In the genomic region with DNA sequence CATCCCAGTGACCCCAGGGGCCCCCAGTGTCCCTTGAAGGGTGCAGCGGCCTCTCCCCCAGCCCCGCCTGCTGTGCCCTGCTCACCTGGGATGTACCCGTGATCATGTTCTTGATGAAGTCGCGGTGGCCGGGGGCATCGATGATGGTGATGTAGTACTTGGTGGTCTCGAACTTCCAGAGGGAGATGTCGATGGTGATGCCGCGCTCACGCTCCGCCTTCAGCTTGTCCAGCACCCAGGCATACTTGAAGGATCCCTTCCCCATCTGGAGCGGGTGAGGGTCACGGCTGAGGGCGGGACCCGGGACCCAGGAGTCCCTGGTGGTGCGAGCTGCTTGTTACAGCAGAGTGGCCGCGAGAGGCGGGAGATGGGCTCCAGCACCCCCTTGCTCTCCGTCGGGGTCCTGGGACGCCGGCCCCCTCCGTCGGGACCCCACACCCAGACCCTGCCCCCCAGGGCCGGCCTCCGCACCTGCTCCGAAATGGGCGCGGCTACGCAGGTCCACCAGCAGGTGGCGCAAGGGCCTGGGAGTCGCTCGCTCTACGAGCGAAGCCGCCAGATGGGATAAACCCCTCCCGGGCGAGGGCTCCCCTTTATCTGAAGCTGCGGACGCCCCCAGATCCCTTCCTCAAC, we compare ENCODE assay signal across 8 cellular contexts. TPM values are rescaled to one million over a fixed set of nuclear protein-coding genes. Genes with fewer than 3 reads are reported as not detected.
DNase-seq lines count a peak whose midpoint lies in the region; ATAC-seq and TF ChIP-seq lines count a peak whose summit lies in the region.

No MANE protein-coding gene starts in this region.

- H3K4me1 Mint-ChIP-seq in GM23338 = peaks cover 3% of the 10 kb centered on the region; the same call in 2 of the 3 replicates
- H3K4me1 Mint-ChIP-seq in activated naive CD8-positive, alpha-beta T cell treated with anti-CD3 and anti-CD28 coated beads for 36 hours = peaks cover 4% of the 10 kb centered on the region

- no peak overlapping the region for H3K27ac Mint-ChIP-seq in GM23338
- H3K27ac Mint-ChIP-seq in activated naive CD8-positive, alpha-beta T cell treated with anti-CD3 and anti-CD28 coated beads for 36 hours = no peak overlapping the region

- H3K27me3 Mint-ChIP-seq in GM23338 (ENCODE audit: insufficient read depth, low read depth, poor library complexity) = peaks cover 30% of the 10 kb centered on the region
- peaks cover 26% of the 10 kb centered on the region for H3K27me3 Mint-ChIP-seq in activated naive CD8-positive, alpha-beta T cell treated with anti-CD3 and anti-CD28 coated beads for 36 hours

- CTCF ChIA-PET in AG04450 (lab: Charles Lee) = interaction anchor here (0.6 to 2.2 kb wide), 17 partner anchors 12 to 792 kb away, joined by 3 to 11 read pairs (median 3); a partner anchor contains a TSS

- peak; percentile 84 for TF ChIP-seq CTCF in AG04450 (IDR thresholded peaks at IDR 0.05; ENCODE audit: low read depth, low read length)
- TF ChIP-seq CTCF in GM23338 (conservative IDR thresholded peaks at IDR 0.05; ENCODE audit: low read depth in 2 of 2) = peak; percentile 84 to 91
- peak; percentile 94 for TF ChIP-seq CTCF in SU-DHL-6 (IDR thresholded peaks at IDR 0.05; ENCODE audit: insufficient read depth, low read length, poor library complexity, severe bottlenecking)
- peak; percentile 95 for TF ChIP-seq CTCF in cardiac muscle cell (IDR thresholded peaks at IDR 0.05; ENCODE audit: low read depth, low read length)

- peaks cover 3% of the 10 kb centered on the region; the same call in 1 of the 3 replicates for H3K9me3 Mint-ChIP-seq in GM23338
- H3K9me3 Mint-ChIP-seq in activated naive CD8-positive, alpha-beta T cell treated with anti-CD3 and anti-CD28 coated beads for 36 hours = no peaks in the 10 kb centered on the region

- H4K20me1 ChIP-seq in GM23338 (replicated peaks; ENCODE audit: insufficient read depth) (no peaks in the 10 kb centered on the region), SU-DHL-6 (ENCODE audit: low read depth, low read length) (no peaks in the 10 kb centered on the region)

- H3K27me3 ChIP-seq in AG04450 (ENCODE audit: control insufficient read depth, insufficient read depth, low read length) (peaks cover 23% of the 10 kb centered on the region), GM23338 (ENCODE audit: insufficient read depth) (peaks cover 36% of the 10 kb centered on the region), SU-DHL-6 (ENCODE audit: low read length) (no peaks in the 10 kb centered on the region), cardiac muscle cell (no peaks in the 10 kb centered on the region)

- peak overlapping the region; percentile 91; the same call in 1 of the 2 replicates for H2AFZ ChIP-seq in GM23338
- no peak overlapping the region for H2AFZ ChIP-seq in SU-DHL-6 (ENCODE audit: low read depth, low read length, severe bottlenecking)

- H3K4me3 Mint-ChIP-seq in GM23338 = peak overlapping the region; percentile 49; the same call in 2 of the 3 replicates
- no peak overlapping the region for H3K4me3 Mint-ChIP-seq in activated naive CD8-positive, alpha-beta T cell treated with anti-CD3 and anti-CD28 coated beads for 36 hours

- no peak overlapping the region for H3K9ac ChIP-seq in SU-DHL-6 (ENCODE audit: low read length)

- H3F3A ChIP-seq in GM23338 (replicated peaks; ENCODE audit: low read depth) (no peaks in the 10 kb centered on the region), SU-DHL-6 (ENCODE audit: insufficient read depth) (no peaks in the 10 kb centered on the region)

- H3K4me2 ChIP-seq in GM23338 = peak overlapping the region; percentile 81
- H3K4me2 ChIP-seq in SU-DHL-6 (ENCODE audit: low read depth, low read length, poor library complexity, severe bottlenecking) = no peak overlapping the region

- H3K4me3 ChIP-seq in AG04450 (ENCODE audit: low read depth, low read length) (no peak overlapping the region), GM23338 (peak overlapping the region; percentile 45; the same call in 1 of the 2 replicates), SU-DHL-6 (ENCODE audit: insufficient read depth, low read length, poor library complexity, severe bottlenecking) (no peak overlapping the region), cardiac muscle cell (no peak overlapping the region)

- ATAC-seq in GM23338 (peak; percentile 68), sciatic nerve (peak; percentile 76), HG03095 (IDR thresholded peaks at IDR 0.05; ENCODE audit: unreplicated experiment) (no peak)

- H3K27ac ChIP-seq in AG04450 (ENCODE audit: low read depth, low read length) (no peak overlapping the region), GM23338 (ENCODE audit: low read depth) (no peak overlapping the region), SU-DHL-6 (ENCODE audit: low read depth, low read length) (no peak overlapping the region), cardiac muscle cell (no peak overlapping the region)

- no peaks in the 10 kb centered on the region; the same call in 1 of the 2 replicates for H3K9me3 ChIP-seq in AG04450 (ENCODE audit: control insufficient read depth, insufficient read depth, low read length)
- no peaks in the 10 kb centered on the region for H3K9me3 ChIP-seq in SU-DHL-6 (ENCODE audit: insufficient read depth, low read length)
- H3K9me3 ChIP-seq in cardiac muscle cell (ENCODE audit: low read depth) = no peaks in the 10 kb centered on the region

- H3K79me2 ChIP-seq in GM23338 (replicated peaks; ENCODE audit: insufficient read depth) (no peaks in the 10 kb centered on the region), SU-DHL-6 (ENCODE audit: insufficient read depth, low read length) (no peaks in the 10 kb centered on the region)

- 0 out of 2 replicates have a peak, but pooled peaks cover 5% of the 10 kb centered on the region for H3K9me2 ChIP-seq in GM23338 (ENCODE audit: insufficient read depth)
- no peaks in the 10 kb centered on the region for H3K9me2 ChIP-seq in SU-DHL-6 (replicated peaks; ENCODE audit: insufficient read depth, low read length)

- DNase-seq in AG04450 (ENCODE audit: low read depth, low spot score) = no peak
- peak; percentile 87 for DNase-seq in GM23338 (ENCODE audit: low spot score)
- DNase-seq in activated naive CD8-positive, alpha-beta T cell treated with anti-CD3 and anti-CD28 coated beads for 36 hours = peak; percentile 71
- DNase-seq in cardiac muscle cell (ENCODE audit: low read depth in 1 of 2, low spot score in 1 of 2) = peak; percentile 52 to 82
- peak; percentile 86 for DNase-seq in sciatic nerve (ENCODE audit: low spot score)
- no peak for DNase-seq in NCI-H2081 (lab: John Stamatoyannopoulos, UW)

- peaks cover 17% of the 10 kb centered on the region for H3K36me3 Mint-ChIP-seq in GM23338 (ENCODE audit: low read depth)
- H3K36me3 Mint-ChIP-seq in activated naive CD8-positive, alpha-beta T cell treated with anti-CD3 and anti-CD28 coated beads for 36 hours = no peaks in the 10 kb centered on the region

- intact Hi-C loops in sciatic nerve (cut with DNase I) = no loop called here

- H3K4me1 ChIP-seq in GM23338 (ENCODE audit: insufficient read depth) (peaks cover 14% of the 10 kb centered on the region; the same call in 1 of the 2 replicates), cardiac muscle cell (ENCODE audit: low read depth) (peaks cover 34% of the 10 kb centered on the region)

- POLR2A ChIA-PET in AG04450 (lab: Yijun Ruan, JAX) = interaction anchor here (1.2 kb wide), 1 partner anchor 25 kb away, joined by 8 read pairs; a partner anchor contains a TSS

- H3K36me3 ChIP-seq in GM23338 (ENCODE audit: insufficient read depth) = no peaks in the 10 kb centered on the region
- no peaks in the 10 kb centered on the region for H3K36me3 ChIP-seq in SU-DHL-6 (ENCODE audit: low read length)
- H3K36me3 ChIP-seq in cardiac muscle cell = peaks cover 45% of the 10 kb centered on the region

RNA-seq across cellular contexts. Expression of a gene that starts 3.0 kb away (rescaled TPM):
- polyA plus RNA-seq in AG04450 (2011; rRNA removed) (0.94 and 0.99 TPM in 2 replicates), GM23338 (2016; fragmentation: Nextera tagmentation; extraction: Ambion mirVana) (1.3 and 1.4 TPM in 2 replicates), cardiac muscle cell (309 and 337 TPM in 2 replicates)
- 1.1 and 5.2 TPM in 2 replicates for polyA minus RNA-seq in AG04450 (2011; rRNA and poly(A)+ RNA removed)
- 37.1 TPM in 2 replicates for total RNA-seq in GM23338 (2014; rRNA removed; shearing (Covaris generic))
- under 1 TPM in 1 of 2 experiments, not detected in 1; 0.27 TPM for total RNA-seq in activated naive CD8-positive, alpha-beta T cell treated with anti-CD3 and anti-CD28 coated beads for 36 hours
- total RNA-seq in cardiac muscle cell (1,016 and 1,067 TPM in 2 replicates), sciatic nerve (0.45 TPM)

RNA-seq across cellular contexts. Expression of a gene that starts 23.4 kb away (rescaled TPM):
- polyA plus RNA-seq in AG04450 (2011; rRNA removed) (not detected in 2 replicates), GM23338 (2016; fragmentation: Nextera tagmentation; extraction: Ambion mirVana) (67.9 and 68.5 TPM in 2 replicates), cardiac muscle cell (17.3 and 18.6 TPM in 2 replicates)
- not detected in 2 replicates for polyA minus RNA-seq in AG04450 (2011; rRNA and poly(A)+ RNA removed)
- 61.7 and 92.4 TPM in 2 replicates for total RNA-seq in GM23338 (2014; rRNA removed; shearing (Covaris generic))
- under 1 TPM in 1 of 2 experiments, not detected in 1; 0.19 TPM for total RNA-seq in activated naive CD8-positive, alpha-beta T cell treated with anti-CD3 and anti-CD28 coated beads for 36 hours
- total RNA-seq in cardiac muscle cell (13.7 and 18.0 TPM in 2 replicates), sciatic nerve (not detected)

RNA-seq across cellular contexts. Expression of a gene that starts 24.7 kb away (rescaled TPM):
- polyA plus RNA-seq in AG04450 (2011; rRNA removed) = 13.5 and 21.7 TPM in 2 replicates
- 16.9 and 24.9 TPM in 2 replicates for polyA minus RNA-seq in AG04450 (2011; rRNA and poly(A)+ RNA removed)
- total RNA-seq in GM23338 (2014; rRNA removed; shearing (Covaris generic)) = 117 and 141 TPM in 2 replicates
- 83.9 and 92.9 TPM in 2 replicates for polyA plus RNA-seq in GM23338 (2016; fragmentation: Nextera tagmentation; extraction: Ambion mirVana)
- 100 to 1,000 TPM; 128 to 136 TPM for total RNA-seq in activated naive CD8-positive, alpha-beta T cell treated with anti-CD3 and anti-CD28 coated beads for 36 hours
- 248 and 265 TPM in 2 replicates for total RNA-seq in cardiac muscle cell
- 368 and 463 TPM in 2 replicates for polyA plus RNA-seq in cardiac muscle cell
- total RNA-seq in sciatic nerve = 257 TPM

RNA-seq across cellular contexts. Expression of a gene that starts 41.3 kb away (rescaled TPM):
- polyA plus RNA-seq in AG04450 (2011; rRNA removed) = 0.02 TPM in 1 of 2 replicates, not detected in the other
- not detected in 2 replicates for polyA minus RNA-seq in AG04450 (2011; rRNA and poly(A)+ RNA removed)
- 0.28 TPM in 1 of 2 replicates, not detected in the other for total RNA-seq in GM23338 (2014; rRNA removed; shearing (Covaris generic))
- 0.07 TPM in 1 of 2 replicates, not detected in the other for polyA plus RNA-seq in GM23338 (2016; fragmentation: Nextera tagmentation; extraction: Ambion mirVana)
- total RNA-seq in activated naive CD8-positive, alpha-beta T cell treated with anti-CD3 and anti-CD28 coated beads for 36 hours = under 1 TPM; 0.16 to 0.26 TPM
- total RNA-seq in cardiac muscle cell = not detected in 2 replicates
- polyA plus RNA-seq in cardiac muscle cell = 0.30 and 0.38 TPM in 2 replicates
- total RNA-seq in sciatic nerve = 0.13 TPM

RNA-seq across cellular contexts. Expression of a gene that starts 51.7 kb away (rescaled TPM):
- not detected in 2 replicates for polyA plus RNA-seq in AG04450 (2011; rRNA removed)
- polyA minus RNA-seq in AG04450 (2011; rRNA and poly(A)+ RNA removed) = not detected in 2 replicates
- 0.50 and 0.59 TPM in 2 replicates for total RNA-seq in GM23338 (2014; rRNA removed; shearing (Covaris generic))
- 0.23 TPM in 1 of 2 replicates, not detected in the other for polyA plus RNA-seq in GM23338 (2016; fragmentation: Nextera tagmentation; extraction: Ambion mirVana)
- total RNA-seq in activated naive CD8-positive, alpha-beta T cell treated with anti-CD3 and anti-CD28 coated beads for 36 hours = not detected
- total RNA-seq in cardiac muscle cell = not detected in 2 replicates
- not detected in 2 replicates for polyA plus RNA-seq in cardiac muscle cell
- total RNA-seq in sciatic nerve = not detected

Comparison
In these comparisons a context has a peak if more than half of its experiments do, and no peak if none do; other contexts are left out.
1. DNase-seq: peak in GM23338 (single experiment), activated naive CD8-positive, alpha-beta T cell treated with anti-CD3 and anti-CD28 coated beads for 36 hours (single experiment), cardiac muscle cell (2 of 2) and sciatic nerve (single experiment); none in AG04450 (single experiment) and NCI-H2081 (0 of 2).
2. RNA of a gene that starts 3.0 kb away (total RNA-seq): 1,016 to 1,067 TPM in cardiac muscle cell; 37.1 TPM in GM23338, 0.45 TPM in sciatic nerve (single experiment) and 0.27 TPM in activated naive CD8-positive, alpha-beta T cell treated with anti-CD3 and anti-CD28 coated beads for 36 hours; every median in the first group is over 10 times any median in the second.
3. RNA of a gene that starts 23.4 kb away (total RNA-seq): 61.7 to 92.4 TPM in GM23338 and 13.7 to 18.0 TPM in cardiac muscle cell; 0.19 TPM in activated naive CD8-positive, alpha-beta T cell treated with anti-CD3 and anti-CD28 coated beads for 36 hours and not detected in sciatic nerve (single experiment); every median in the first group is over 10 times any median in the second.
4. Peak in every context shown above with its lines, with median percentiles within 50 percentile points of each other: CTCF ChIP-seq.